ENCODE assay signal across 19 cellular contexts in genomic region chr14:37021406-37021805, GRCh38.
"Had no signal": no experiment of that assay in that cellular context is flagged by ENCODE, and none has a peak within 500 bp of the region (broad histone marks: within the 10 kb centered on the region; RNA-seq: fewer than 3 reads in every experiment).

No MANE protein-coding gene starts in this region.

- DNase-seq: cortex of kidney; effector memory CD8-positive, alpha-beta T cell; head of caudate nucleus; left ventricle myocardium inferior; lower lobe of right lung; naive thymus-derived CD8-positive, alpha-beta T cell; right lobe of liver; small intestine; stimulated activated CD4-positive, alpha-beta T cell treated with anti-CD3 and anti-CD28 coated beads, Interleukin-15, amount 100 ng/mL, for 24 hours; stimulated activated CD4-positive, alpha-beta T cell treated with anti-CD3 and anti-CD28 coated beads, Interleukin-2, amount 100 ng/mL, for 48 hours; stimulated activated naive B cell treated with anti-CD40 and anti-IgM and Interleukin-4, amounts not matched to agents 10 μg/mL and 1 μg/mL and 100 μg/mL, for 72 hours; upper lobe of left lung had no signal

- H3K4me1 Mint-ChIP-seq: naive thymus-derived CD8-positive, alpha-beta T cell had no signal

- H3K27me3 Mint-ChIP-seq: effector memory CD8-positive, alpha-beta T cell; progenitor cell of endocrine pancreas; stimulated activated naive B cell treated with anti-CD40 and anti-IgM and Interleukin-4, amounts not matched to agents 10 μg/mL and 1 μg/mL and 100 μg/mL, for 72 hours; stimulated activated naive CD8-positive, alpha-beta T cell treated with anti-CD3 and anti-CD28 coated beads, Interleukin-15, Interleukin-2, amounts not matched to agents 100 ng/mL and 50 ng/mL, for 24 hours had no signal

- H3K9me3 ChIP-seq: left ventricle myocardium inferior, lower lobe of right lung, neutrophil, right lobe of liver, thoracic aorta, tibial nerve, upper lobe of left lung had no signal

- H3K27ac ChIP-seq: left ventricle myocardium inferior, lower lobe of right lung, neutrophil, parathyroid adenoma, right lobe of liver, thoracic aorta, tibial nerve, upper lobe of left lung had no signal

- H3K27ac Mint-ChIP-seq: effector memory CD8-positive, alpha-beta T cell; naive thymus-derived CD8-positive, alpha-beta T cell; progenitor cell of endocrine pancreas; stimulated activated naive B cell treated with anti-CD40 and anti-IgM and Interleukin-4, amounts not matched to agents 10 μg/mL and 1 μg/mL and 100 μg/mL, for 72 hours; stimulated activated naive CD8-positive, alpha-beta T cell treated with anti-CD3 and anti-CD28 coated beads, Interleukin-15, Interleukin-2, amounts not matched to agents 100 ng/mL and 50 ng/mL, for 24 hours had no signal

- H3K36me3 Mint-ChIP-seq: stimulated activated naive B cell treated with anti-CD40 and anti-IgM and Interleukin-4, amounts not matched to agents 10 μg/mL and 1 μg/mL and 100 μg/mL, for 72 hours had no signal

- H3K4me1 ChIP-seq: lower lobe of right lung, parathyroid adenoma, right lobe of liver, tibial nerve, upper lobe of left lung had no signal

- H3K27me3 ChIP-seq: neutrophil, right lobe of liver, tibial nerve, upper lobe of left lung had no signal

- H3K36me3 ChIP-seq: left ventricle myocardium inferior, lower lobe of right lung, neutrophil, right lobe of liver, thoracic aorta, tibial nerve, upper lobe of left lung had no signal

- H3K9ac ChIP-seq: parathyroid adenoma had no signal

- H3K4me3 ChIP-seq: left ventricle myocardium inferior, lower lobe of right lung, right lobe of liver, thoracic aorta, tibial nerve, upper lobe of left lung had no signal

- H3K4me3 Mint-ChIP-seq: effector memory CD8-positive, alpha-beta T cell; naive thymus-derived CD8-positive, alpha-beta T cell; neural crest cell; stimulated activated naive B cell treated with anti-CD40 and anti-IgM and Interleukin-4, amounts not matched to agents 10 μg/mL and 1 μg/mL and 100 μg/mL, for 72 hours; stimulated activated naive CD8-positive, alpha-beta T cell treated with anti-CD3 and anti-CD28 coated beads, Interleukin-15, Interleukin-2, amounts not matched to agents 100 ng/mL and 50 ng/mL, for 24 hours had no signal
